In genomic region chr21:39385299-39386145, GRCh38 we compare ENCODE assay signal across 8 cellular contexts. TPM values are rescaled to one million over a fixed set of nuclear protein-coding genes. Genes with fewer than 3 reads are reported as not detected.
A peak's percentile ranks its signal among the peaks of the same experiment; 100 is the strongest.
DNase-seq lines count a peak whose midpoint lies in the region; ATAC-seq and TF ChIP-seq lines count a peak whose summit lies in the region.

No MANE protein-coding gene starts in this region.

- peak; percentile 24 for DNase-seq in GM19238 (ENCODE audit: insufficient read length, low spot score)
- peak; percentile 84 for DNase-seq in NCI-H82 (lab: John Stamatoyannopoulos, UW)
- peak; percentile 12 for DNase-seq in activated T-helper 1 cell treated with Interleukin-2 at 50 U/mL for 16 hours (ENCODE audit: low read depth)
- DNase-seq in fibroblast of lung (ENCODE audit: low read depth in 2 of 2), result peak; percentile 77 to 82
- DNase-seq in substantia nigra (lab: John Stamatoyannopoulos, UW), result peak; percentile 26 to 88 (median 71)

- H3K36me3 ChIP-seq in fibroblast of lung (ENCODE audit: control insufficient read depth, insufficient read depth, low read length), result no peaks in the 10 kb centered on the region
- H3K36me3 ChIP-seq in neutrophil, result peaks cover 8% of the 10 kb centered on the region

- no peak for TF ChIP-seq CTCF in fibroblast of lung (conservative IDR thresholded peaks at IDR 0.05 in 1 of 2, IDR thresholded peaks at IDR 0.05 in 1 of 2; ENCODE audit: low read depth in 1 of 2, low read length in 2 of 2)
- TF ChIP-seq CTCF in neutrophil (IDR thresholded peaks at IDR 0.05), result no peak

- H2AFZ ChIP-seq in fibroblast of lung (ENCODE audit: low read length), result peak overlapping the region; percentile 35

- H3K4me3 ChIP-seq in fibroblast of lung (replicated peaks in 1 of 4; ENCODE audit: control extremely low read depth in 1 of 4, insufficient read depth in 1 of 4, low read depth in 3 of 4, low read length in 4 of 4) (peak overlapping the region in 3 of 4 experiments; percentile 31 to 53 (median 47)), neutrophil (ENCODE audit: low read depth in 1 of 2, low read length in 1 of 2) (peak overlapping the region; percentile 38 to 52)

- H3K27ac ChIP-seq in fibroblast of lung (ENCODE audit: insufficient read depth, low read length) (peak overlapping the region; percentile 23), neutrophil (peak overlapping the region; percentile 39), substantia nigra (ENCODE audit: low read depth, low read length, poor library complexity, severe bottlenecking) (peak overlapping the region; percentile 70)

- no peaks in the 10 kb centered on the region for H4K20me1 ChIP-seq in fibroblast of lung (ENCODE audit: control insufficient read depth, extremely low read depth, insufficient read depth, low read length)

- H3K9ac ChIP-seq in fibroblast of lung (ENCODE audit: insufficient read depth, low read length), result no peak overlapping the region

- H3K4me1 ChIP-seq in fibroblast of lung (ENCODE audit: control insufficient read depth, extremely low read depth, insufficient read depth, low read length) (peaks cover 9% of the 10 kb centered on the region), neutrophil (ENCODE audit: control insufficient read depth in 1 of 2, insufficient read depth in 1 of 2, low read depth in 1 of 2, low read length in 1 of 2) (peaks cover 43 to 47% of the 10 kb centered on the region in 2 experiments)

- ATAC-seq in HG03108 (IDR thresholded peaks at IDR 0.05; ENCODE audit: unreplicated experiment) (no peak), HG02610 (IDR thresholded peaks at IDR 0.05; ENCODE audit: unreplicated experiment) (no peak)

- H3K27me3 ChIP-seq in fibroblast of lung (ENCODE audit: control insufficient read depth, insufficient read depth, low read length) (no peaks in the 10 kb centered on the region), neutrophil (no peaks in the 10 kb centered on the region)

- peaks cover 27% of the 10 kb centered on the region for H3K79me2 ChIP-seq in fibroblast of lung (ENCODE audit: control insufficient read depth, insufficient read depth, low read length)

- H3K9me3 ChIP-seq in fibroblast of lung (ENCODE audit: control insufficient read depth, insufficient read depth, low read depth, low read length) (no peaks in the 10 kb centered on the region), neutrophil (no peaks in the 10 kb centered on the region)

- H3K4me2 ChIP-seq in fibroblast of lung (ENCODE audit: extremely low read depth, insufficient read depth, low read length), result peak overlapping the region; percentile 65

RNA-seq across cellular contexts. Expression of gene HMGN1, which starts 36.6 kb away (rescaled TPM):
- total RNA-seq in fibroblast of lung, result 171 and 179 TPM in 2 replicates
- polyA plus RNA-seq in fibroblast of lung, result 160 and 189 TPM in 2 replicates
- 229 and 291 TPM in 2 replicates for polyA plus RNA-seq in fibroblast of lung (2012)
- 3.1 and 8.2 TPM in 2 replicates for polyA minus RNA-seq in fibroblast of lung (ENCODE audit: low replicate concordance)

Comparison
In these comparisons a context has a peak if more than half of its experiments do, and no peak if none do; other contexts are left out.
1. DNase-seq: peak in every context shown above with its lines; median percentile 84 in NCI-H82; 80 in fibroblast of lung; 71 in substantia nigra; 24 in GM19238; 12 in activated T-helper 1 cell treated with Interleukin-2 at 50 U/mL for 16 hours.